In genomic region chr15:98452238-98452637, GRCh38 we compare ENCODE assay signal across 34 cellular contexts.
"Had no signal": no experiment of that assay in that cellular context is flagged by ENCODE, and none has a peak within 500 bp of the region (broad histone marks: within the 10 kb centered on the region; RNA-seq: fewer than 3 reads in every experiment).

No MANE protein-coding gene starts in this region.

- H3K4me1 ChIP-seq: Peyer's patch, SJCRH30 had no signal

- DNase-seq: Kasumi-1; KBM-7; MG63; NCI-H1048; NCI-H1092 treated with DMSO at 0.1 percent for 48 hours; NCI-H1105 treated with DMSO at 0.1 percent for 48 hours; NCI-H1417; NCI-H1436; NCI-H146; NCI-H1694; NCI-H187; NCI-H1930; NCI-H2029 treated with DMSO at 0.1 percent for 48 hours; NCI-H2081 treated with DMSO at 0.1 percent for 48 hours; NCI-H2107; NCI-H2171; NCI-H226; NCI-H510A treated with DMSO at 0.1 percent for 48 hours; NCI-H524 treated with DMSO at 0.1 percent for 48 hours; NCI-H526 treated with DMSO at 0.1 percent for 48 hours; NCI-H774; NK-92 treated with Interleukin-12 subunit alpha and Interleukin-12 subunit beta, amount 100 ng/mL, for 24 hours; OCI-M1; PC-3; Peyer's patch; RPMI8226; SHP77; SIG-M5; SJCRH30; T-cell had no signal

- H3K27me3 ChIP-seq: Peyer's patch, SJCRH30 had no signal

- H3K4me3 ChIP-seq: MG63, Peyer's patch, SJCRH30, SK-N-MC had no signal

- H3K36me3 ChIP-seq: MG63, Peyer's patch, SJCRH30 had no signal

- H3K4me2 ChIP-seq: KMS-11 had no signal

- H3K9me3 ChIP-seq: Peyer's patch, SJCRH30 had no signal

- H3K9ac ChIP-seq: KMS-11 had no signal

- H3K27ac ChIP-seq: KMS-11, Peyer's patch, SJCRH30, SK-N-MC had no signal

- ATAC-seq: PC-3, Right ventricle myocardium inferior, SK-N-SH treated with all-trans-retinoic acid at 6 μM for 48 hours, T-cell had no signal
